1 cellular context compared by ENCODE assay signal in the genomic region with DNA sequence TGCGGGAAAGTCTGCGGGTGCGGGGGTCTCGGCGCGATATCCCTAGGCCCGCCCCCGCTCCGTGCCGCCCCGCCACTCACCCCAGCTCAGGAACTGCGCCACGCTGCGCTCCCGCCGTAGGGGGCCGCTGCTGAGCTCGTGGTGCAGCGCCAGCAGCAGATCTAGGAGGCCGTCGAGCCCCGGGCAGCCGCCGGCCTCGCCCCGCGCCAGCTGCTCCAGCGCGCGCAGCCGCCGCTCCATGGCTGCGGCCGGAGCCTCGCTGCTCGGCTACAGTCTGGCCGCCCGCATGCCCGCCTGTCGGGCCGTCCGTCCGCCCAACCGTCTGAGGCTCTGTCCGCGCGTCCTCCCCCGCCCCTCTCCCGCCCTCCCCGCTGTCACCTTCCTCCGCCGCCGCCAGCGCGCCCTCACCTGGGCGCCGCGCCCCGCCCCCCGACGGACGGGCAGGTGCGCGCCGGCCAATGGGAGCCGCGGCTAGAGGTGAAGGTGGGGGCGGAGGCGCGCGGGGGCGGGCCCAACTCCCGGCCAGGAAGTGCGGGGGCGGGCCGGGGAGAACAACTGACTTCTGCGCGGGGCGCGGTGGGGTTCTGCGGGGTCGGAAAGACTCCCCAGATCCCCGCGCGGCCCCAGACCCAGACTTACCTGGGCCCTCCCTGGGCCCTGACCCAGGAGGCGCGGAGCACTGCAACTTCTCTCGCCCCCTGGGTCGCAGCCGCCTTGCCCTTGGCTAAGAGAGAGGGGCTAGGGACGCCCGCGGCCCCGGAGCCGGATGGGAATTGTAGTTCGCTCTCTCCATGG.
TF ChIP-seq lines count a peak whose summit lies in the region.

A gene with protein sequence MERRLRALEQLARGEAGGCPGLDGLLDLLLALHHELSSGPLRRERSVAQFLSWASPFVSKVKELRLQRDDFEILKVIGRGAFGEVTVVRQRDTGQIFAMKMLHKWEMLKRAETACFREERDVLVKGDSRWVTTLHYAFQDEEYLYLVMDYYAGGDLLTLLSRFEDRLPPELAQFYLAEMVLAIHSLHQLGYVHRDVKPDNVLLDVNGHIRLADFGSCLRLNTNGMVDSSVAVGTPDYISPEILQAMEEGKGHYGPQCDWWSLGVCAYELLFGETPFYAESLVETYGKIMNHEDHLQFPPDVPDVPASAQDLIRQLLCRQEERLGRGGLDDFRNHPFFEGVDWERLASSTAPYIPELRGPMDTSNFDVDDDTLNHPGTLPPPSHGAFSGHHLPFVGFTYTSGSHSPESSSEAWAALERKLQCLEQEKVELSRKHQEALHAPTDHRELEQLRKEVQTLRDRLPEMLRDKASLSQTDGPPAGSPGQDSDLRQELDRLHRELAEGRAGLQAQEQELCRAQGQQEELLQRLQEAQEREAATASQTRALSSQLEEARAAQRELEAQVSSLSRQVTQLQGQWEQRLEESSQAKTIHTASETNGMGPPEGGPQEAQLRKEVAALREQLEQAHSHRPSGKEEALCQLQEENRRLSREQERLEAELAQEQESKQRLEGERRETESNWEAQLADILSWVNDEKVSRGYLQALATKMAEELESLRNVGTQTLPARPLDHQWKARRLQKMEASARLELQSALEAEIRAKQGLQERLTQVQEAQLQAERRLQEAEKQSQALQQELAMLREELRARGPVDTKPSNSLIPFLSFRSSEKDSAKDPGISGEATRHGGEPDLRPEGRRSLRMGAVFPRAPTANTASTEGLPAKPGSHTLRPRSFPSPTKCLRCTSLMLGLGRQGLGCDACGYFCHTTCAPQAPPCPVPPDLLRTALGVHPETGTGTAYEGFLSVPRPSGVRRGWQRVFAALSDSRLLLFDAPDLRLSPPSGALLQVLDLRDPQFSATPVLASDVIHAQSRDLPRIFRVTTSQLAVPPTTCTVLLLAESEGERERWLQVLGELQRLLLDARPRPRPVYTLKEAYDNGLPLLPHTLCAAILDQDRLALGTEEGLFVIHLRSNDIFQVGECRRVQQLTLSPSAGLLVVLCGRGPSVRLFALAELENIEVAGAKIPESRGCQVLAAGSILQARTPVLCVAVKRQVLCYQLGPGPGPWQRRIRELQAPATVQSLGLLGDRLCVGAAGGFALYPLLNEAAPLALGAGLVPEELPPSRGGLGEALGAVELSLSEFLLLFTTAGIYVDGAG (N-terminal part only) (minus strand): TSS at position 324 of the 795 bp plus-strand sequence. CDS start 84 bp downstream, at position 240.

TF ChIP-seq in K562, 482 proteins besides CTCF, POLR2A, EP300 and RAD21 (continued from another document and continues in another):
- TF ChIP-seq, protein P1, sequence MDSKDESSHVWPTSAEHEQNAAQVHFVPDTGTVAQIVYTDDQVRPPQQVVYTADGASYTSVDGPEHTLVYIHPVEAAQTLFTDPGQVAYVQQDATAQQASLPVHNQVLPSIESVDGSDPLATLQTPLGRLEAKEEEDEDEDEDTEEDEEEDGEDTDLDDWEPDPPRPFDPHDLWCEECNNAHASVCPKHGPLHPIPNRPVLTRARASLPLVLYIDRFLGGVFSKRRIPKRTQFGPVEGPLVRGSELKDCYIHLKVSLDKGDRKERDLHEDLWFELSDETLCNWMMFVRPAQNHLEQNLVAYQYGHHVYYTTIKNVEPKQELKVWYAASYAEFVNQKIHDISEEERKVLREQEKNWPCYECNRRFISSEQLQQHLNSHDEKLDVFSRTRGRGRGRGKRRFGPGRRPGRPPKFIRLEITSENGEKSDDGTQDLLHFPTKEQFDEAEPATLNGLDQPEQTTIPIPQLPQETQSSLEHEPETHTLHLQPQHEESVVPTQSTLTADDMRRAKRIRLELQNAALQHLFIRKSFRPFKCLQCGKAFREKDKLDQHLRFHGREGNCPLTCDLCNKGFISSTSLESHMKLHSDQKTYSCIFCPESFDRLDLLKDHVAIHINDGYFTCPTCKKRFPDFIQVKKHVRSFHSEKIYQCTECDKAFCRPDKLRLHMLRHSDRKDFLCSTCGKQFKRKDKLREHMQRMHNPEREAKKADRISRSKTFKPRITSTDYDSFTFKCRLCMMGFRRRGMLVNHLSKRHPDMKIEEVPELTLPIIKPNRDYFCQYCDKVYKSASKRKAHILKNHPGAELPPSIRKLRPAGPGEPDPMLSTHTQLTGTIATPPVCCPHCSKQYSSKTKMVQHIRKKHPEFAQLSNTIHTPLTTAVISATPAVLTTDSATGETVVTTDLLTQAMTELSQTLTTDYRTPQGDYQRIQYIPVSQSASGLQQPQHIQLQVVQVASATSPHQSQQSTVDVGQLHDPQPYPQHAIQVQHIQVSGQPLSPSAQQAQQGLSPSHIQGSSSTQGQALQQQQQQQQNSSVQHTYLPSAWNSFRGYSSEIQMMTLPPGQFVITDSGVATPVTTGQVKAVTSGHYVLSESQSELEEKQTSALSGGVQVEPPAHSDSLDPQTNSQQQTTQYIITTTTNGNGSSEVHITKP (IDR thresholded peaks at IDR 0.05; ENCODE audit: partially characterized antibody): no peak
- no peak for TF ChIP-seq PTRF (tag; IDR thresholded peaks at IDR 0.05)
- TF ChIP-seq YY1 (IDR thresholded peaks at IDR 0.05; ENCODE audit: borderline replicate concordance in 1 of 3, control insufficient read depth in 1 of 3, extremely low read depth in 1 of 3, insufficient read depth in 3 of 3, insufficient read length in 1 of 3, insufficient replicate concordance in 2 of 3, low read depth in 1 of 3, low read length in 2 of 3): peak in 2 of 3 experiments; percentile 44 to 69
- TF ChIP-seq WHSC1 (IDR thresholded peaks at IDR 0.05; ENCODE audit: low read length): no peak
- TF ChIP-seq CAMTA2 (CRISPR knock-in tag; conservative IDR thresholded peaks at IDR 0.05): no peak
- no peak for TF ChIP-seq DMBX1 (CRISPR knock-in tag; IDR thresholded peaks at IDR 0.05; ENCODE audit: borderline replicate concordance)
- TF ChIP-seq, protein P2, sequence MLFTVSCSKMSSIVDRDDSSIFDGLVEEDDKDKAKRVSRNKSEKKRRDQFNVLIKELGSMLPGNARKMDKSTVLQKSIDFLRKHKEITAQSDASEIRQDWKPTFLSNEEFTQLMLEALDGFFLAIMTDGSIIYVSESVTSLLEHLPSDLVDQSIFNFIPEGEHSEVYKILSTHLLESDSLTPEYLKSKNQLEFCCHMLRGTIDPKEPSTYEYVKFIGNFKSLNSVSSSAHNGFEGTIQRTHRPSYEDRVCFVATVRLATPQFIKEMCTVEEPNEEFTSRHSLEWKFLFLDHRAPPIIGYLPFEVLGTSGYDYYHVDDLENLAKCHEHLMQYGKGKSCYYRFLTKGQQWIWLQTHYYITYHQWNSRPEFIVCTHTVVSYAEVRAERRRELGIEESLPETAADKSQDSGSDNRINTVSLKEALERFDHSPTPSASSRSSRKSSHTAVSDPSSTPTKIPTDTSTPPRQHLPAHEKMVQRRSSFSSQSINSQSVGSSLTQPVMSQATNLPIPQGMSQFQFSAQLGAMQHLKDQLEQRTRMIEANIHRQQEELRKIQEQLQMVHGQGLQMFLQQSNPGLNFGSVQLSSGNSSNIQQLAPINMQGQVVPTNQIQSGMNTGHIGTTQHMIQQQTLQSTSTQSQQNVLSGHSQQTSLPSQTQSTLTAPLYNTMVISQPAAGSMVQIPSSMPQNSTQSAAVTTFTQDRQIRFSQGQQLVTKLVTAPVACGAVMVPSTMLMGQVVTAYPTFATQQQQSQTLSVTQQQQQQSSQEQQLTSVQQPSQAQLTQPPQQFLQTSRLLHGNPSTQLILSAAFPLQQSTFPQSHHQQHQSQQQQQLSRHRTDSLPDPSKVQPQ (CRISPR knock-in tag; IDR thresholded peaks at IDR 0.05; ENCODE audit: borderline replicate concordance): no peak
- TF ChIP-seq, protein P3, sequence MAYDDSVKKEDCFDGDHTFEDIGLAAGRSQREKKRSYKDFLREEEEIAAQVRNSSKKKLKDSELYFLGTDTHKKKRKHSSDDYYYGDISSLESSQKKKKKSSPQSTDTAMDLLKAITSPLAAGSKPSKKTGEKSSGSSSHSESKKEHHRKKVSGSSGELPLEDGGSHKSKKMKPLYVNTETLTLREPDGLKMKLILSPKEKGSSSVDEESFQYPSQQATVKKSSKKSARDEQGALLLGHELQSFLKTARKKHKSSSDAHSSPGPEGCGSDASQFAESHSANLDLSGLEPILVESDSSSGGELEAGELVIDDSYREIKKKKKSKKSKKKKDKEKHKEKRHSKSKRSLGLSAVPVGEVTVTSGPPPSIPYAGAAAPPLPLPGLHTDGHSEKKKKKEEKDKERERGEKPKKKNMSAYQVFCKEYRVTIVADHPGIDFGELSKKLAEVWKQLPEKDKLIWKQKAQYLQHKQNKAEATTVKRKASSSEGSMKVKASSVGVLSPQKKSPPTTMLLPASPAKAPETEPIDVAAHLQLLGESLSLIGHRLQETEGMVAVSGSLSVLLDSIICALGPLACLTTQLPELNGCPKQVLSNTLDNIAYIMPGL (CRISPR knock-in tag; IDR thresholded peaks at IDR 0.05): no peak
- no peak for TF ChIP-seq SETDB1 (IDR thresholded peaks at IDR 0.05; ENCODE audit: low read length)
- no peak for TF ChIP-seq YBX1 (IDR thresholded peaks at IDR 0.05)
- TF ChIP-seq HDAC1 (IDR thresholded peaks at IDR 0.05): no peak; a peak in 1 of 4 replicates
- TF ChIP-seq, protein P4, sequence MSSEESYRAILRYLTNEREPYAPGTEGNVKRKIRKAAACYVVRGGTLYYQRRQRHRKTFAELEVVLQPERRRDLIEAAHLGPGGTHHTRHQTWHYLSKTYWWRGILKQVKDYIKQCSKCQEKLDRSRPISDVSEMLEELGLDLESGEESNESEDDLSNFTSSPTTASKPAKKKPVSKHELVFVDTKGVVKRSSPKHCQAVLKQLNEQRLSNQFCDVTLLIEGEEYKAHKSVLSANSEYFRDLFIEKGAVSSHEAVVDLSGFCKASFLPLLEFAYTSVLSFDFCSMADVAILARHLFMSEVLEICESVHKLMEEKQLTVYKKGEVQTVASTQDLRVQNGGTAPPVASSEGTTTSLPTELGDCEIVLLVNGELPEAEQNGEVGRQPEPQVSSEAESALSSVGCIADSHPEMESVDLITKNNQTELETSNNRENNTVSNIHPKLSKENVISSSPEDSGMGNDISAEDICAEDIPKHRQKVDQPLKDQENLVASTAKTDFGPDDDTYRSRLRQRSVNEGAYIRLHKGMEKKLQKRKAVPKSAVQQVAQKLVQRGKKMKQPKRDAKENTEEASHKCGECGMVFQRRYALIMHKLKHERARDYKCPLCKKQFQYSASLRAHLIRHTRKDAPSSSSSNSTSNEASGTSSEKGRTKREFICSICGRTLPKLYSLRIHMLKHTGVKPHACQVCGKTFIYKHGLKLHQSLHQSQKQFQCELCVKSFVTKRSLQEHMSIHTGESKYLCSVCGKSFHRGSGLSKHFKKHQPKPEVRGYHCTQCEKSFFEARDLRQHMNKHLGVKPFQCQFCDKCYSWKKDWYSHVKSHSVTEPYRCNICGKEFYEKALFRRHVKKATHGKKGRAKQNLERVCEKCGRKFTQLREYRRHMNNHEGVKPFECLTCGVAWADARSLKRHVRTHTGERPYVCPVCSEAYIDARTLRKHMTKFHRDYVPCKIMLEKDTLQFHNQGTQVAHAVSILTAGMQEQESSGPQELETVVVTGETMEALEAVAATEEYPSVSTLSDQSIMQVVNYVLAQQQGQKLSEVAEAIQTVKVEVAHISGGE (CRISPR knock-in tag; IDR thresholded peaks at IDR 0.05): no peak
- no peak for TF ChIP-seq RHOXF2B (CRISPR knock-in tag; conservative IDR thresholded peaks at IDR 0.05)
- no peak for TF ChIP-seq ZEB2 (IDR thresholded peaks at IDR 0.05)
- TF ChIP-seq, protein P5, sequence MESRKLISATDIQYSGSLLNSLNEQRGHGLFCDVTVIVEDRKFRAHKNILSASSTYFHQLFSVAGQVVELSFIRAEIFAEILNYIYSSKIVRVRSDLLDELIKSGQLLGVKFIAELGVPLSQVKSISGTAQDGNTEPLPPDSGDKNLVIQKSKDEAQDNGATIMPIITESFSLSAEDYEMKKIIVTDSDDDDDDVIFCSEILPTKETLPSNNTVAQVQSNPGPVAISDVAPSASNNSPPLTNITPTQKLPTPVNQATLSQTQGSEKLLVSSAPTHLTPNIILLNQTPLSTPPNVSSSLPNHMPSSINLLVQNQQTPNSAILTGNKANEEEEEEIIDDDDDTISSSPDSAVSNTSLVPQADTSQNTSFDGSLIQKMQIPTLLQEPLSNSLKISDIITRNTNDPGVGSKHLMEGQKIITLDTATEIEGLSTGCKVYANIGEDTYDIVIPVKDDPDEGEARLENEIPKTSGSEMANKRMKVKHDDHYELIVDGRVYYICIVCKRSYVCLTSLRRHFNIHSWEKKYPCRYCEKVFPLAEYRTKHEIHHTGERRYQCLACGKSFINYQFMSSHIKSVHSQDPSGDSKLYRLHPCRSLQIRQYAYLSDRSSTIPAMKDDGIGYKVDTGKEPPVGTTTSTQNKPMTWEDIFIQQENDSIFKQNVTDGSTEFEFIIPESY (CRISPR knock-in tag; IDR thresholded peaks at IDR 0.05): no peak
- no peak for TF ChIP-seq ZNF668 (CRISPR knock-in tag; IDR thresholded peaks at IDR 0.05)
- no peak for TF ChIP-seq KLF16 (IDR thresholded peaks at IDR 0.05)
- no peak for TF ChIP-seq ZNF3 (CRISPR knock-in tag; IDR thresholded peaks at IDR 0.05)
- TF ChIP-seq, protein P6, sequence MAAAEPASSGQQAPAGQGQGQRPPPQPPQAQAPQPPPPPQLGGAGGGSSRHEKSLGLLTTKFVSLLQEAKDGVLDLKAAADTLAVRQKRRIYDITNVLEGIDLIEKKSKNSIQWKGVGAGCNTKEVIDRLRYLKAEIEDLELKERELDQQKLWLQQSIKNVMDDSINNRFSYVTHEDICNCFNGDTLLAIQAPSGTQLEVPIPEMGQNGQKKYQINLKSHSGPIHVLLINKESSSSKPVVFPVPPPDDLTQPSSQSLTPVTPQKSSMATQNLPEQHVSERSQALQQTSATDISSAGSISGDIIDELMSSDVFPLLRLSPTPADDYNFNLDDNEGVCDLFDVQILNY (CRISPR knock-in tag; IDR thresholded peaks at IDR 0.05): no peak
- TF ChIP-seq, protein P7, sequence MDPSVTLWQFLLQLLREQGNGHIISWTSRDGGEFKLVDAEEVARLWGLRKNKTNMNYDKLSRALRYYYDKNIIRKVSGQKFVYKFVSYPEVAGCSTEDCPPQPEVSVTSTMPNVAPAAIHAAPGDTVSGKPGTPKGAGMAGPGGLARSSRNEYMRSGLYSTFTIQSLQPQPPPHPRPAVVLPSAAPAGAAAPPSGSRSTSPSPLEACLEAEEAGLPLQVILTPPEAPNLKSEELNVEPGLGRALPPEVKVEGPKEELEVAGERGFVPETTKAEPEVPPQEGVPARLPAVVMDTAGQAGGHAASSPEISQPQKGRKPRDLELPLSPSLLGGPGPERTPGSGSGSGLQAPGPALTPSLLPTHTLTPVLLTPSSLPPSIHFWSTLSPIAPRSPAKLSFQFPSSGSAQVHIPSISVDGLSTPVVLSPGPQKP (CRISPR knock-in tag; IDR thresholded peaks at IDR 0.05): no peak
- TF ChIP-seq NFE2 (IDR thresholded peaks at IDR 0.05; ENCODE audit: low read depth): no peak
- TF ChIP-seq, protein P8, sequence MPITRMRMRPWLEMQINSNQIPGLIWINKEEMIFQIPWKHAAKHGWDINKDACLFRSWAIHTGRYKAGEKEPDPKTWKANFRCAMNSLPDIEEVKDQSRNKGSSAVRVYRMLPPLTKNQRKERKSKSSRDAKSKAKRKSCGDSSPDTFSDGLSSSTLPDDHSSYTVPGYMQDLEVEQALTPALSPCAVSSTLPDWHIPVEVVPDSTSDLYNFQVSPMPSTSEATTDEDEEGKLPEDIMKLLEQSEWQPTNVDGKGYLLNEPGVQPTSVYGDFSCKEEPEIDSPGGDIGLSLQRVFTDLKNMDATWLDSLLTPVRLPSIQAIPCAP (CRISPR knock-in tag; IDR thresholded peaks at IDR 0.05; ENCODE audit: borderline replicate concordance): no peak
